26 cellular contexts compared by ENCODE assay signal in the genomic region with DNA sequence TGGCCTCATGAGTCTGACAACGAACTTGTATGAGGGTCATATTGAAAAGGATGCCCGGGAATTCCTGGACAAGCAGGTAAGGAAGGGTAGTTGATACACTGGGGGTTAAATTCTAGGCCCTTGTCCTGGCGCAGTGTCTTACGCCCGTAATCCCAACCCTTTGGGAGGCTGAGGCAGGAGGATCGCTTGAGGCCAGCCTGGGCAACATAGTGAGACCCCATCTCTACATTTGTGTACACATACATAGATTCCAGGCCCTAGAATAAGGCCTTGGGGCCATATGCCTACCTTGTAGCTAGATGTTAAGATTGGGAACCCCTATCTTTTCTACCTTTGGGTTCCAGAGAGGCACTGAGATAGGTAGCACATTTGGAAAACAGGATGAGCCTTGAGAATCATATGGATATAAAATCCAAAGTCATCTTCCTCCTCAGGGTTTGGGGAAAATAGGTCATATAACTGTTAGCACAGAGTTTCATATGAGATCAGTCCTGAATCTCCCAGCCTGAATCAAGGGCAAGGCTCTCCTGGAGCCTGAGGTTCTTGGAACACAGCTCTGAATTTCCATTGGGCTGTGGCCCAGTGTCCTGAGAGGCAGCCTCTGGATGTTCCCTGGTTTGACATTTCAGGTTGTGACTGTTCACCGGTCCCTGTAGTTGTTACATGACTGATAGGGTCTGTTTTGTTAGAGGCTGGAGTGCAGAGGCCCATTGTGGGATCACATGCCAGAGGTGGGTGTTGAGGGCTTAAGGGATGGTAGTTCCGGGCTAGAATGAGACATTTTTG.
"Had no signal": no experiment of that assay in that cellular context is flagged by ENCODE, and none has a peak within 500 bp of the region (broad histone marks: within the 10 kb centered on the region; RNA-seq: fewer than 3 reads in every experiment).

No MANE protein-coding gene starts in this region.

- H3K4me3 Mint-ChIP-seq: activated CD4-positive, alpha-beta memory T cell treated with anti-CD3 and anti-CD28 coated beads, Interleukin-2, amount 10 ng/mL, durations not matched to agents 7 days and 5 days; activated CD4-positive, alpha-beta T cell treated with anti-CD3 and anti-CD28 coated beads, Interleukin-2, amount 10 ng/mL, durations not matched to agents 7 days and 5 days; activated T-cell treated with anti-CD3 and anti-CD28 coated beads, Interleukin-2, amount 50 U/mL, for 4 hours; activated T-helper 17 cell treated with anti-CD3 and anti-CD28 coated beads, Interleukin-2, amount 50 U/mL, for 72 hours; central memory CD8-positive, alpha-beta T cell; natural killer cell treated with Interleukin-12 subunit alpha and Interleukin-12 subunit beta and Interleukin-15 and Interleukin-18, amount 100 ng/mL, for 72 hours had no signal

- H3K9me3 Mint-ChIP-seq: activated CD4-positive, alpha-beta memory T cell treated with anti-CD3 and anti-CD28 coated beads, Interleukin-2, amount 10 ng/mL, durations not matched to agents 7 days and 5 days; activated CD4-positive, alpha-beta T cell treated with anti-CD3 and anti-CD28 coated beads, Interleukin-2, amount 10 ng/mL, durations not matched to agents 7 days and 5 days; activated T-cell treated with anti-CD3 and anti-CD28 coated beads, Interleukin-2, amount 50 U/mL, for 4 hours; activated T-helper 17 cell treated with anti-CD3 and anti-CD28 coated beads, Interleukin-2, amount 50 U/mL, for 72 hours; central memory CD8-positive, alpha-beta T cell; natural killer cell treated with Interleukin-12 subunit alpha and Interleukin-12 subunit beta and Interleukin-15 and Interleukin-18, amount 100 ng/mL, for 72 hours had no signal

- ATAC-seq: activated T-cell treated with anti-CD3 and anti-CD28 coated beads, Interleukin-2, amount 50 U/mL, for 4 hours; activated T-helper 17 cell treated with anti-CD3 and anti-CD28 coated beads, Interleukin-2, amount 50 U/mL, for 72 hours; mucosa of descending colon; natural killer cell treated with Interleukin-12 subunit alpha and Interleukin-12 subunit beta and Interleukin-15 and Interleukin-18, amount 100 ng/mL, for 72 hours had no signal

- H3K27me3 ChIP-seq: esophagus squamous epithelium, neutrophil, spleen, testis, transverse colon had no signal

- H3K36me3 Mint-ChIP-seq: natural killer cell treated with Interleukin-12 subunit alpha and Interleukin-12 subunit beta and Interleukin-15 and Interleukin-18, amount 100 ng/mL, for 72 hours had no signal

- DNase-seq: activated CD4-positive, alpha-beta memory T cell treated with anti-CD3 and anti-CD28 coated beads, Interleukin-2, amount 10 ng/mL, durations not matched to agents 7 days and 5 days; activated CD4-positive, alpha-beta T cell treated with anti-CD3 and anti-CD28 coated beads for 1 hour; activated CD4-positive, alpha-beta T cell treated with anti-CD3 and anti-CD28 coated beads, Interleukin-2, amount 10 ng/mL, durations not matched to agents 7 days and 5 days; activated gamma-delta T cell treated with Interleukin-2 at 50 U/mL for 16 hours; activated naive CD4-positive, alpha-beta T cell treated with anti-CD3 and anti-CD28 coated beads, Interleukin-2, amount 50 U/mL, for 16 hours; activated T-cell treated with anti-CD3 and anti-CD28 coated beads, Interleukin-2, amount 50 U/mL, for 4 hours; amniotic stem cell; effector CD8-positive, alpha-beta T cell; esophagus squamous epithelium; foreskin melanocyte; hippocampal formation; kidney; mucosa of descending colon; spleen; stimulated activated naive CD4-positive, alpha-beta T cell treated with Interleukin-2 at 50 U/mL for 16 hours; T-helper 2 cell; testis; transverse colon had no signal

- H3K27ac ChIP-seq: epithelial cell of prostate, esophagus squamous epithelium, neutrophil, spleen, testis, transverse colon had no signal

- H3K4me1 Mint-ChIP-seq: activated CD4-positive, alpha-beta memory T cell treated with anti-CD3 and anti-CD28 coated beads, Interleukin-2, amount 10 ng/mL, durations not matched to agents 7 days and 5 days; activated CD4-positive, alpha-beta T cell treated with anti-CD3 and anti-CD28 coated beads, Interleukin-2, amount 10 ng/mL, durations not matched to agents 7 days and 5 days; activated T-helper 17 cell treated with anti-CD3 and anti-CD28 coated beads, Interleukin-2, amount 50 U/mL, for 72 hours; central memory CD8-positive, alpha-beta T cell had no signal

- FAIRE-seq: colon, endometrium, kidney had no signal

- H3K4me1 ChIP-seq: esophagus squamous epithelium, spleen, transverse colon had no signal

- H3K27me3 Mint-ChIP-seq: activated CD4-positive, alpha-beta memory T cell treated with anti-CD3 and anti-CD28 coated beads, Interleukin-2, amount 10 ng/mL, durations not matched to agents 7 days and 5 days; activated CD4-positive, alpha-beta T cell treated with anti-CD3 and anti-CD28 coated beads, Interleukin-2, amount 10 ng/mL, durations not matched to agents 7 days and 5 days; activated T-helper 17 cell treated with anti-CD3 and anti-CD28 coated beads, Interleukin-2, amount 50 U/mL, for 72 hours; central memory CD8-positive, alpha-beta T cell; natural killer cell treated with Interleukin-12 subunit alpha and Interleukin-12 subunit beta and Interleukin-15 and Interleukin-18, amount 100 ng/mL, for 72 hours had no signal

- H3K9me3 ChIP-seq: esophagus squamous epithelium, mucosa of descending colon, neutrophil, spleen, testis, transverse colon had no signal

- H3K27ac Mint-ChIP-seq: activated CD4-positive, alpha-beta memory T cell treated with anti-CD3 and anti-CD28 coated beads, Interleukin-2, amount 10 ng/mL, durations not matched to agents 7 days and 5 days; activated CD4-positive, alpha-beta T cell treated with anti-CD3 and anti-CD28 coated beads, Interleukin-2, amount 10 ng/mL, durations not matched to agents 7 days and 5 days; natural killer cell treated with Interleukin-12 subunit alpha and Interleukin-12 subunit beta and Interleukin-15 and Interleukin-18, amount 100 ng/mL, for 72 hours had no signal

- H3K4me3 ChIP-seq: esophagus squamous epithelium, lung, mucosa of descending colon, spleen, testis, transverse colon had no signal
